ENCODE assay signal across 8 cellular contexts in the genomic region with DNA sequence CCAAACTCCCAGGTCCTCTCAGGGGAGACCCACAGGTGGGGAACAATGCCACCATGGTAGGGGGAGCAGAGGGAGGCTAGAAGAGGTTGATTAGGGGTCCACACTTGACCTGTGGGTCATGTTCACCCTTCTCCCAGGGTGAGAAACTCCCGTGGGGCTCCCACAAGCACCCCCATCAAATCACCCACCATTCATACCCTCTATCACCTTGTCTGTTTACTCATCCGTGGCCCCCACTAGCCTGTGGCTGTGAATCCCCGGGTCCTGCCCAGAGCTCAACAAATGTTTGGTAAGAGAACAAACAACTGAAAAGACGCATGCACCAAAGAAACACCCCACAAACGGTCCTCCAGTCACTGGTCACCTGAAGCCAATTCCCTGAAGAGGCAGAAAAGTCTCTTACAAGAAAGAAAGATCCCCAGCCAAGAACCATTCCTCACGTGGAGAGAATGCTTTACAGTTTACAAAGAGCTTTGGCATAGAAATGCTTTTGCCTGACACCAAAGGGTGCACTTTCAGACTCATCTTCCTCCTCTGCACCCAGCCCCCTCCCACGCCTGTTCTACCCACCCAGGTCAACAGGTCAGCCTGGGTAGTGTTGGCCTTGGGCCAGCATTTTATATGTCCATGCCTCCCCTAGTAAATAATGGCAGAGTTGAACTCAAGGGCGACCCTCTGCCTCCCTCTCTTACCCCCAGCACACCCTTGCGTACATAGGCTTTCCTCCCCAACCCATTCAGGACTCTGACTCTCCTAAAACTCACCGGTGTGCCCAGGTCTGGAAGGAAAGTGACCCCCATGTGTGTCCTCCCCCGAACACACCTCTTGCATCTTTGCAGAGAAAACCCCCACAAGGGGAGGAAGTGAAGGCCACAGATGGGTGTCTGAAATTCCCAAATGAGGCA. TPM values are rescaled to one million over a fixed set of nuclear protein-coding genes. Genes with fewer than 3 reads are reported as not detected.
A peak's percentile ranks its signal among the peaks of the same experiment; 100 is the strongest.
DNase-seq lines count a peak whose midpoint lies in the region; ATAC-seq and TF ChIP-seq lines count a peak whose summit lies in the region.

No MANE protein-coding gene starts in this region.

- WGBS in ectodermal cell, 2 experiments, result 70 to 79% methylated on average over 11 of the region's 11 CpGs

- no peaks in the 10 kb centered on the region for H3K9me3 ChIP-seq in MG63
- no peaks in the 10 kb centered on the region for H3K9me3 ChIP-seq in ectodermal cell (ENCODE audit: control insufficient read depth, low read length)
- H3K9me3 ChIP-seq in neuron (ENCODE audit: low read length), result no peaks in the 10 kb centered on the region

- peak; percentile 30 for DNase-seq in MG63
- DNase-seq in GOT3 (lab: John Stamatoyannopoulos, UW), result no peak
- no peak for DNase-seq in SIG-M5 treated with dmso at 0.1 percent for 504 hours (lab: John Stamatoyannopoulos, UW; ENCODE audit: unreplicated experiment)
- DNase-seq in NCI-H1417 treated with DMSO at 0.1 percent for 48 hours (lab: John Stamatoyannopoulos, UW), result no peak

- H3K27ac ChIP-seq in C4-2B (peak overlapping the region; percentile 85), ectodermal cell (ENCODE audit: insufficient read depth, low read depth, low read length, poor library complexity, severe bottlenecking) (no peak overlapping the region)

- H3K27me3 ChIP-seq in MG63 (no peaks in the 10 kb centered on the region), ectodermal cell (ENCODE audit: control insufficient read depth, insufficient read depth, low read length, poor library complexity, severe bottlenecking) (peaks cover 20% of the 10 kb centered on the region), neuron (ENCODE audit: insufficient read depth, low read length) (peaks cover 28% of the 10 kb centered on the region)

- no peak for TF ChIP-seq CTCF in C4-2B (conservative IDR thresholded peaks at IDR 0.05)

- no peak overlapping the region for H2AFZ ChIP-seq in neuron (ENCODE audit: low read depth, low read length)

- no peak for ATAC-seq in GM18519 (IDR thresholded peaks at IDR 0.05; ENCODE audit: low FRiP score, unreplicated experiment)

- H3K36me3 ChIP-seq in MG63, result peaks cover 18% of the 10 kb centered on the region
- no peaks in the 10 kb centered on the region for H3K36me3 ChIP-seq in ectodermal cell (ENCODE audit: control insufficient read depth, insufficient read depth, low read length)
- no peaks in the 10 kb centered on the region for H3K36me3 ChIP-seq in neuron (ENCODE audit: insufficient read depth, low read length)

- H3K4me3 ChIP-seq in MG63 (peak overlapping the region; percentile 61), ectodermal cell (ENCODE audit: insufficient read depth, low read depth, low read length) (peak overlapping the region; percentile 63), neuron (ENCODE audit: low read length) (peak overlapping the region; percentile 58)

- peaks cover 10% of the 10 kb centered on the region for H3K4me1 ChIP-seq in ectodermal cell (ENCODE audit: control insufficient read depth, insufficient read depth, low read length)
- H3K4me1 ChIP-seq in neuron (ENCODE audit: insufficient read depth, low read length), result peaks cover 16% of the 10 kb centered on the region

RNA-seq across cellular contexts. Expression of gene ZCCHC24, which starts 1.8 kb away (rescaled TPM):
- 17.8 and 20.5 TPM in 2 replicates for total RNA-seq in MG63 (2014; rRNA removed; shearing (Covaris generic); ENCODE audit: low replicate concordance)
- 14.9 TPM for polyA plus RNA-seq in ectodermal cell (2013, experiment 1 of 4)
- 14.6 TPM for polyA plus RNA-seq in ectodermal cell (2013, experiment 2 of 4)
- polyA plus RNA-seq in ectodermal cell (2013, experiment 3 of 4), result 13.6 TPM
- 11.8 TPM for polyA plus RNA-seq in ectodermal cell (2013, experiment 4 of 4)
